Comparison of ENCODE assay signal across 15 cellular contexts in genomic region chr1:91092503-91092902, GRCh38.
DNase-seq lines count a peak whose midpoint lies in the region; ATAC-seq and TF ChIP-seq lines count a peak whose summit lies in the region.
"Had no signal": no experiment of that assay in that cellular context is flagged by ENCODE, and none has a peak within 500 bp of the region (broad histone marks: within the 10 kb centered on the region; RNA-seq: fewer than 3 reads in every experiment).

No MANE protein-coding gene starts in this region.

- no peaks in the 10 kb centered on the region for H3K4me1 Mint-ChIP-seq in natural killer cell treated with Interleukin-12 subunit alpha and Interleukin-12 subunit beta and Interleukin-15 and Interleukin-18, amount 100 ng/mL, for 72 hours (ENCODE audit: low read depth in 2 of 2)
- H3K4me1 Mint-ChIP-seq: T-helper 17 cell had no signal

- TF ChIP-seq CTCF in HCT116 (IDR thresholded peaks at IDR 0.05 in 2 of 3, conservative IDR thresholded peaks at IDR 0.05 in 1 of 3; ENCODE audit: borderline replicate concordance in 1 of 3, insufficient read depth in 1 of 3, low read depth in 2 of 3, low read length in 2 of 3), result no peak
- TF ChIP-seq CTCF in VCaP (conservative IDR thresholded peaks at IDR 0.05), result no peak

- H3K36me3 ChIP-seq in HCT116 (ENCODE audit: control insufficient read depth in 1 of 2, insufficient read depth in 2 of 2, low read length in 2 of 2), result no peaks in the 10 kb centered on the region
- H3K36me3 ChIP-seq: brain microvascular endothelial cell, lower lobe of right lung, sigmoid colon had no signal

- H3K9ac ChIP-seq in HCT116 (ENCODE audit: low read length), result no peak overlapping the region

- POLR2A ChIA-PET in HCT116 (lab: Charles Lee), result interaction anchor here (0.6 kb wide), 1 partner anchor 17 kb away, joined by 3 read pairs; no protein-coding TSS in a partner anchor

- H3K27ac Mint-ChIP-seq in natural killer cell treated with Interleukin-12 subunit alpha and Interleukin-12 subunit beta and Interleukin-15 and Interleukin-18, amount 100 ng/mL, for 72 hours, result no peak overlapping the region
- H3K27ac Mint-ChIP-seq: activated naive CD4-positive, alpha-beta T cell treated with anti-CD3 and anti-CD28 coated beads for 36 hours; T-helper 17 cell had no signal

- peaks cover 27 to 29% of the 10 kb centered on the region in 2 donors for H3K27me3 Mint-ChIP-seq in natural killer cell treated with Interleukin-12 subunit alpha and Interleukin-12 subunit beta and Interleukin-15 and Interleukin-18, amount 100 ng/mL, for 72 hours

- CTCF ChIA-PET in HCT116 (lab: Charles Lee), result interaction anchor here (0.6 to 0.7 kb wide), 2 partner anchors 73 to 658 kb away, joined by 3 to 5 read pairs; no protein-coding TSS in a partner anchor

- RAD21 ChIA-PET in HCT116 (lab: Charles Lee; ENCODE audit: low non-redundant PET in 1 of 2, low total read pairs in 2 of 2, uncharacterized antibody in 2 of 2, unreplicated experiment in 2 of 2), result no interaction called here

- peaks cover 3 to 10% of the 10 kb centered on the region in 2 experiments; a peak in 3 of 4 replicates for H3K4me1 ChIP-seq in HCT116 (ENCODE audit: control insufficient read depth in 1 of 2, insufficient read depth in 2 of 2, low read length in 2 of 2)
- H3K4me1 ChIP-seq: lower lobe of right lung, sigmoid colon had no signal

- no TSS peak for BruUV-seq in HCT116 (replicated peaks; lab: Mats Ljungman, UMichigan)

- no peak overlapping the region for H3K27ac ChIP-seq in HCT116 (ENCODE audit: low read depth, low read length)
- peak overlapping the region; percentile 84 for H3K27ac ChIP-seq in VCaP
- H3K27ac ChIP-seq: brain microvascular endothelial cell, lower lobe of right lung, sigmoid colon had no signal

- no peaks in the 10 kb centered on the region for H3K79me2 ChIP-seq in HCT116 (ENCODE audit: insufficient read depth, low read length)

- no peak overlapping the region for H3K4me3 ChIP-seq in HCT116 (replicated peaks in 1 of 2; ENCODE audit: low read depth in 1 of 2, low read length in 2 of 2)
- H3K4me3 ChIP-seq: lower lobe of right lung, sigmoid colon had no signal

- DNase-seq in DMS153 (lab: John Stamatoyannopoulos, UW) (peak; percentile 61), HCT116 (ENCODE audit: low read depth, low spot score) (no peak), left kidney (ENCODE audit: low read depth, low spot score) (peak; percentile 25), NCI-H187 treated with DMSO at 0.1 percent for 48 hours (lab: John Stamatoyannopoulos, UW) (no peak), RKO (ENCODE audit: low spot score) (no peak), medulla oblongata (ENCODE audit: extremely low spot score) (no peak)
- DNase-seq in natural killer cell treated with Interleukin-12 subunit alpha and Interleukin-12 subunit beta and Interleukin-15 and Interleukin-18, amount 100 ng/mL, for 72 hours (ENCODE audit: low spot score), result no peak
- DNase-seq: activated CD4-positive, CD25-positive, alpha-beta regulatory T cell treated with anti-CD3 and anti-CD28 coated beads, Interleukin-2, amount 50 U/mL, for 72 hours; activated naive CD4-positive, alpha-beta T cell treated with anti-CD3 and anti-CD28 coated beads for 36 hours; brain microvascular endothelial cell; lower lobe of right lung; NCI-H187; sigmoid colon; T-helper 17 cell had no signal

- no peak for ATAC-seq in HCT116
- ATAC-seq in natural killer cell treated with Interleukin-12 subunit alpha and Interleukin-12 subunit beta and Interleukin-15 and Interleukin-18, amount 100 ng/mL, for 72 hours, result no peak
- ATAC-seq: lower lobe of right lung, T-helper 17 cell had no signal

- no peaks in the 10 kb centered on the region for H3K9me3 Mint-ChIP-seq in natural killer cell treated with Interleukin-12 subunit alpha and Interleukin-12 subunit beta and Interleukin-15 and Interleukin-18, amount 100 ng/mL, for 72 hours

- H3K36me3 Mint-ChIP-seq in natural killer cell treated with Interleukin-12 subunit alpha and Interleukin-12 subunit beta and Interleukin-15 and Interleukin-18, amount 100 ng/mL, for 72 hours, result no peaks in the 10 kb centered on the region

- intact Hi-C loops in HCT116 (cut with micrococcal nuclease), result no loop called here

- no peaks in the 10 kb centered on the region for H4K20me1 ChIP-seq in HCT116 (ENCODE audit: insufficient read depth)

- H3K4me3 Mint-ChIP-seq in natural killer cell treated with Interleukin-12 subunit alpha and Interleukin-12 subunit beta and Interleukin-15 and Interleukin-18, amount 100 ng/mL, for 72 hours, result no peak overlapping the region
- H3K4me3 Mint-ChIP-seq: activated naive CD4-positive, alpha-beta T cell treated with anti-CD3 and anti-CD28 coated beads for 36 hours; T-helper 17 cell had no signal

- peak overlapping the region; percentile 16 for H2AFZ ChIP-seq in HCT116 (ENCODE audit: low read depth, low read length, poor library complexity, severe bottlenecking)

- TF ChIP-seq POLR2A in HCT116 (IDR thresholded peaks at IDR 0.05; ENCODE audit: borderline replicate concordance, extremely low read depth, insufficient read depth, insufficient read length), result no peak

- TF ChIP-seq RAD21 in HCT116 (IDR thresholded peaks at IDR 0.05; ENCODE audit: low read depth), result no peak

- no peaks in the 10 kb centered on the region for H3K9me3 ChIP-seq in HCT116 (ENCODE audit: control insufficient read depth in 1 of 2, insufficient read depth in 1 of 2, low read depth in 1 of 2, low read length in 2 of 2)

- no peaks in the 10 kb centered on the region for H3K27me3 ChIP-seq in HCT116 (ENCODE audit: insufficient read depth, low read length)
- H3K27me3 ChIP-seq: brain microvascular endothelial cell, sigmoid colon had no signal

- 0 out of 2 replicates have a peak overlapping the region, but pooled peaks have one; percentile 2 for H3K4me2 ChIP-seq in HCT116 (ENCODE audit: low read length)

- no peaks in the 10 kb centered on the region for H3K9me2 ChIP-seq in HCT116 (ENCODE audit: insufficient read depth)

TF ChIP-seq in HCT116, 20 proteins besides CTCF, POLR2A, EP300 and RAD21:
- TF ChIP-seq JUND (IDR thresholded peaks at IDR 0.05) (no peak), ZBTB33 (IDR thresholded peaks at IDR 0.05; ENCODE audit: extremely low read depth, insufficient replicate concordance, low read length) (no peak), ELF1 (IDR thresholded peaks at IDR 0.05; ENCODE audit: borderline replicate concordance, low read depth) (no peak), POLR2AphosphoS5 (IDR thresholded peaks at IDR 0.05; ENCODE audit: low read depth, low read length) (no peak), YY1 (IDR thresholded peaks at IDR 0.05; ENCODE audit: extremely low read depth, insufficient replicate concordance, low read depth, low read length) (no peak), EZH2phosphoT487 (IDR thresholded peaks at IDR 0.05; ENCODE audit: borderline replicate concordance) (no peak), FOSL1 (IDR thresholded peaks at IDR 0.05; ENCODE audit: low read depth) (no peak), TCF7L2 (IDR thresholded peaks at IDR 0.05; ENCODE audit: borderline replicate concordance, extremely low read depth, insufficient read depth, insufficient read length) (no peak)

Comparison
In these comparisons a context has a peak if more than half of its experiments do, and no peak if none do; other contexts are left out.
1. DNase-seq: peak in DMS153 (single experiment) and left kidney (single experiment); none in HCT116 (single experiment), NCI-H187 treated with DMSO at 0.1 percent for 48 hours (single experiment), RKO (single experiment), medulla oblongata (single experiment) and natural killer cell treated with Interleukin-12 subunit alpha and Interleukin-12 subunit beta and Interleukin-15 and Interleukin-18, amount 100 ng/mL, for 72 hours (single experiment).